ENCODE assay signal across 15 cellular contexts in genomic region chr2:108133457-108133856, GRCh38.
DNase-seq lines count a peak whose midpoint lies in the region; ATAC-seq and TF ChIP-seq lines count a peak whose summit lies in the region.
"Had no signal": no experiment of that assay in that cellular context is flagged by ENCODE, and none has a peak within 500 bp of the region (broad histone marks: within the 10 kb centered on the region; RNA-seq: fewer than 3 reads in every experiment).

No MANE protein-coding gene starts in this region.

- H3K27ac Mint-ChIP-seq in endothelial cell (ENCODE audit: unreplicated experiment), result no peak overlapping the region
- H3K27ac Mint-ChIP-seq in stimulated activated effector memory CD8-positive, alpha-beta T cell treated with anti-CD3 and anti-CD28 coated beads, Interleukin-12 subunit alpha, Interleukin-12 subunit beta, amount 100 ng/mL, for 72 hours, result no peak overlapping the region
- no peak overlapping the region for H3K27ac Mint-ChIP-seq in endodermal cell
- H3K27ac Mint-ChIP-seq: CD4-positive, alpha-beta memory T cell; H9 had no signal

- H3K4me1 ChIP-seq in NT2/D1 (ENCODE audit: insufficient read depth, insufficient read length) (peaks cover 2% of the 10 kb centered on the region), endodermal cell (ENCODE audit: control insufficient read depth, insufficient read depth, low read length) (no peaks in the 10 kb centered on the region)

- H3K27me3 ChIP-seq in NT2/D1 (ENCODE audit: insufficient read depth, insufficient read length) (no peaks in the 10 kb centered on the region), endodermal cell (ENCODE audit: control insufficient read depth, insufficient read depth, low read length, poor library complexity, severe bottlenecking) (no peaks in the 10 kb centered on the region)

- peaks cover 22% of the 10 kb centered on the region; the same call in 1 of the 2 replicates for H3K9me3 ChIP-seq in NT2/D1 (ENCODE audit: insufficient read depth, low read length)
- no peaks in the 10 kb centered on the region for H3K9me3 ChIP-seq in endodermal cell (ENCODE audit: control insufficient read depth, low read length)

- no peak overlapping the region for H3K4me3 ChIP-seq in NT2/D1 (ENCODE audit: insufficient read length, low read depth)
- no peak overlapping the region for H3K4me3 ChIP-seq in endodermal cell (ENCODE audit: low read length)

- H3K4me3 Mint-ChIP-seq in endothelial cell (ENCODE audit: unreplicated experiment) (peak overlapping the region; percentile 10), endodermal cell (no peak overlapping the region)
- no peak overlapping the region for H3K4me3 Mint-ChIP-seq in stimulated activated effector memory CD8-positive, alpha-beta T cell treated with anti-CD3 and anti-CD28 coated beads, Interleukin-12 subunit alpha, Interleukin-12 subunit beta, amount 100 ng/mL, for 72 hours
- H3K4me3 Mint-ChIP-seq: CD4-positive, alpha-beta memory T cell; H9 had no signal

- H3K36me3 ChIP-seq in NT2/D1 (ENCODE audit: insufficient read depth, insufficient read length, low read length) (no peaks in the 10 kb centered on the region), endodermal cell (ENCODE audit: control insufficient read depth, insufficient read depth, low read length) (no peaks in the 10 kb centered on the region)

- H3K9ac ChIP-seq in NT2/D1 (ENCODE audit: insufficient read length, low read depth) (no peak overlapping the region), endodermal cell (ENCODE audit: extremely low read depth, low read length, poor library complexity, severe bottlenecking) (no peak overlapping the region)

- ATAC-seq in stimulated activated effector memory CD8-positive, alpha-beta T cell treated with anti-CD3 and anti-CD28 coated beads, Interleukin-12 subunit alpha, Interleukin-12 subunit beta, amount 100 ng/mL, for 72 hours, result peak; percentile 16
- no peak for ATAC-seq in left lobe of liver
- ATAC-seq: HCT116 had no signal

- TF ChIP-seq CTCF in endothelial cell (IDR thresholded peaks at IDR 0.05; ENCODE audit: unreplicated experiment), result no peak
- TF ChIP-seq CTCF in endodermal cell (conservative IDR thresholded peaks at IDR 0.05), result no peak
- no peak for TF ChIP-seq CTCF in GM13977 (IDR thresholded peaks at IDR 0.05; ENCODE audit: extremely low read depth, insufficient read depth, missing control alignments)

- H3K4me1 Mint-ChIP-seq in endothelial cell (ENCODE audit: unreplicated experiment) (no peaks in the 10 kb centered on the region), endodermal cell (no peaks in the 10 kb centered on the region)
- no peaks in the 10 kb centered on the region for H3K4me1 Mint-ChIP-seq in stimulated activated effector memory CD8-positive, alpha-beta T cell treated with anti-CD3 and anti-CD28 coated beads, Interleukin-12 subunit alpha, Interleukin-12 subunit beta, amount 100 ng/mL, for 72 hours
- H3K4me1 Mint-ChIP-seq: CD4-positive, alpha-beta memory T cell had no signal

- 73 to 78% methylated on average over 2 of the region's 2 CpGs for WGBS in endodermal cell (ENCODE audit: insufficient coverage in 1 of 2, insufficient read length in 1 of 2), 2 experiments

- peaks cover 11% of the 10 kb centered on the region for H3K36me3 Mint-ChIP-seq in endothelial cell (ENCODE audit: low read depth, unreplicated experiment)
- H3K36me3 Mint-ChIP-seq in stimulated activated effector memory CD8-positive, alpha-beta T cell treated with anti-CD3 and anti-CD28 coated beads, Interleukin-12 subunit alpha, Interleukin-12 subunit beta, amount 100 ng/mL, for 72 hours, result no peaks in the 10 kb centered on the region
- no peaks in the 10 kb centered on the region for H3K36me3 Mint-ChIP-seq in endodermal cell (ENCODE audit: low read depth)
- H3K36me3 Mint-ChIP-seq: CD4-positive, alpha-beta memory T cell had no signal

- in situ Hi-C loops in GM13977 (cut with MboI; ENCODE audit: low pct_unique_long_range_greater_than_20kb, low sequenced_read_pairs, unreplicated experiment), result no loop called here

- no peaks in the 10 kb centered on the region for H3K9me3 Mint-ChIP-seq in endothelial cell (ENCODE audit: unreplicated experiment)
- peaks cover 8% of the 10 kb centered on the region for H3K9me3 Mint-ChIP-seq in stimulated activated effector memory CD8-positive, alpha-beta T cell treated with anti-CD3 and anti-CD28 coated beads, Interleukin-12 subunit alpha, Interleukin-12 subunit beta, amount 100 ng/mL, for 72 hours
- H3K9me3 Mint-ChIP-seq in endodermal cell, result peaks cover 5% of the 10 kb centered on the region

- DNase-seq in NT2/D1 (ENCODE audit: low read depth, low spot score) (peak; percentile 43), endothelial cell (ENCODE audit: low spot score) (no peak), left lobe of liver (ENCODE audit: low spot score) (no peak), endodermal cell (no peak), GM13977 (ENCODE audit: low spot score) (no peak)
- no peak for DNase-seq in stimulated activated effector memory CD8-positive, alpha-beta T cell treated with anti-CD3 and anti-CD28 coated beads, Interleukin-12 subunit alpha, Interleukin-12 subunit beta, amount 100 ng/mL, for 72 hours (ENCODE audit: low spot score in 2 of 2)
- DNase-seq: C1 segment of cervical spinal cord; Calu3; CD4-positive, alpha-beta memory T cell; COR-L47; DMS53; DMS79 treated with DMSO at 0.1 percent for 48 hours; GDM1; H9 had no signal

- no peak overlapping the region for H3K27ac ChIP-seq in endodermal cell (ENCODE audit: low read depth, low read length)

- H3K27me3 Mint-ChIP-seq in endothelial cell (ENCODE audit: unreplicated experiment) (peaks cover 2% of the 10 kb centered on the region), endodermal cell (ENCODE audit: insufficient read depth) (no peaks in the 10 kb centered on the region)
